In the genomic region with DNA sequence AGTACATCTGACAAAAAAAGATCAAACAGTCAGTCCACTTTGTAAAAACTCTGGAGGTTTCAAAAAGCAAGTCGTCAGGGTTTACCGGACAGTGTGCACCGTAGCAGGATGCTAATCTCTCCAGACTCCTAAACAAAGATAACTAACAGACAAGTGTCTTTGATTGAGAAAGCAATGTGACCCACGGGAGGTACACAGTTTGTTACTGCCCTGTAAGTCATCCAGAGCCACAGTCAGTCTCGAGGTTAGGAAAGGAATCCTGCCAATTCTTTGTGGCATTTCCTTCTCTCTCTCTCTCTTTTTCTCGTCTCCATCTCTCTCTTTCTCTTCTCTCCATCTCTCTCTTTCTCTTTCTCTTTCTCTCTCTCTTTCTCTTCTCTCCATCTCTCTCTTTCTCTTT, we compare ENCODE assay signal across 16 cellular contexts. TPM values are rescaled to one million over a fixed set of nuclear protein-coding genes. Genes with fewer than 3 reads are reported as not detected.
"Had no signal": no experiment of that assay in that cellular context is flagged by ENCODE, and none has a peak within 500 bp of the region (broad histone marks: within the 10 kb centered on the region; RNA-seq: fewer than 3 reads in every experiment).

No MANE protein-coding gene starts in this region.

- H3K27ac ChIP-seq: neutrophil, parathyroid adenoma, upper lobe of left lung had no signal

- H3K4me3 Mint-ChIP-seq: activated naive CD8-positive, alpha-beta T cell treated with anti-CD3 and anti-CD28 coated beads, Interleukin-2, amount 50 U/mL, for 24 hours; naive thymus-derived CD4-positive, alpha-beta T cell had no signal

- H3K36me3 ChIP-seq: neutrophil, upper lobe of left lung had no signal

- H3K79me2 ChIP-seq: parathyroid adenoma had no signal

- H3K4me3 ChIP-seq: mucosa of descending colon, upper lobe of left lung had no signal

- H2AFZ ChIP-seq: parathyroid adenoma had no signal

- H3K9me3 ChIP-seq: mucosa of descending colon, neutrophil, upper lobe of left lung had no signal

- H3K9ac ChIP-seq: parathyroid adenoma had no signal

- ATAC-seq: activated naive CD8-positive, alpha-beta T cell treated with anti-CD3 and anti-CD28 coated beads, Interleukin-2, amount 50 U/mL, for 24 hours; left colon; mucosa of descending colon; naive thymus-derived CD4-positive, alpha-beta T cell had no signal

- H3K27me3 ChIP-seq: neutrophil, upper lobe of left lung had no signal

- H3K4me1 Mint-ChIP-seq: activated naive CD8-positive, alpha-beta T cell treated with anti-CD3 and anti-CD28 coated beads, Interleukin-2, amount 50 U/mL, for 24 hours; naive thymus-derived CD4-positive, alpha-beta T cell had no signal

- H3K27ac Mint-ChIP-seq: activated naive CD8-positive, alpha-beta T cell treated with anti-CD3 and anti-CD28 coated beads, Interleukin-2, amount 50 U/mL, for 24 hours; naive thymus-derived CD4-positive, alpha-beta T cell had no signal

- H3K4me1 ChIP-seq: parathyroid adenoma, upper lobe of left lung had no signal

- H3K36me3 Mint-ChIP-seq: brain; naive thymus-derived CD4-positive, alpha-beta T cell had no signal

- DNase-seq: activated naive CD4-positive, alpha-beta T cell treated with Interleukin-2 at 50 U/mL for 16 hours; activated naive CD8-positive, alpha-beta T cell treated with anti-CD3 and anti-CD28 coated beads, Interleukin-2, amount 50 U/mL, for 24 hours; cortex of kidney; effector memory CD4-positive, alpha-beta T cell; left colon; mucosa of descending colon; naive thymus-derived CD4-positive, alpha-beta T cell; retina; stimulated activated CD4-positive, alpha-beta T cell treated with anti-CD3 and anti-CD28 coated beads, Interleukin-2, amount 100 ng/mL, for 48 hours; stimulated activated naive CD4-positive, alpha-beta T cell treated with Interleukin-2 at 50 U/mL for 16 hours; upper lobe of left lung had no signal

RNA-seq across cellular contexts. Expression of gene LRRTM4, which starts 42.8 kb away (rescaled TPM):
- total RNA-seq: activated CD8-positive, alpha-beta memory T cell treated with anti-CD3 and anti-CD28 coated beads for 36 hours; lung microvascular endothelial cell; naive thymus-derived CD4-positive, alpha-beta T cell had no signal
- polyA plus RNA-seq: naive thymus-derived CD4-positive, alpha-beta T cell had no signal
